In the genomic region with DNA sequence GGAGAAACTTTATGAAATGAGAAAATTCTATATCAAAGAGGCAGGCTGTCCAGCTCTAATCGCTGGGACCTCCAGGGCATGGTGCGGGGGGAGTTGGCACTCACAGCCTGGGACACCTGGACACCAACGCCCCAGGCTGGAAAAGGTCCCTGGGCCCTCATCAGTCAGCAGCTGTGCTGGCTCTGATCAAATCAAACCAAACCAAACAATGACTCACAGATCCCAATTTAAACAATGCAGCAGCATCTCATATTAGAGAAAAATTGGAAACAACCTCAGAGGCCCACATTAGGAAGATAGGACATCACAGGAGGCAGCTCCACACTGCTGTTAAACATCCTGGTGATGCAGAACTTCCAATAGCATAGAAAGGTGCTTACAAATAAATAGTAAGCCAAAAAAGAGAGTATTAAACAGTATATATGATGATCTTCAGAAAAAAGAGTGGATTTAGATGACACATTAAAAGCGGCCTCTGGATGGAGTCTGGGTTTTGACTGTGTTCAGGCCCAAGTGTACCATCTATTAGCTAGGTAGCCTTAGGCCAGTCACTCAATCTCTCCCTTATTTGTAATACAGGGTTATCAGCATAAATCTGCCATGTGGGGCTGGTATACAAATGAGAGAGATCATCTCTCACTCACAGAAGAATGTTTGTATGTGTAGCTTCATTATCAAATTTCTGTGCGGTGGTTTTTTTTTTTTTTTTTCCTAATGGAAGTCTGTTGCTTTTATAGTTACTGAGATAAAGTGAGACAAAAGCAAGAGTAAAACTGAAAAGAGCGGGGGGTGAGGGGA, we compare ENCODE assay signal across 13 cellular contexts. TPM values are rescaled to one million over a fixed set of nuclear protein-coding genes. Genes with fewer than 3 reads are reported as not detected.
A peak's percentile ranks its signal among the peaks of the same experiment; 100 is the strongest.
DNase-seq lines count a peak whose midpoint lies in the region; ATAC-seq, FAIRE-seq and TF ChIP-seq lines count a peak whose summit lies in the region.
"Had no signal": no experiment of that assay in that cellular context is flagged by ENCODE, and none has a peak within 500 bp of the region (broad histone marks: within the 10 kb centered on the region; RNA-seq: fewer than 3 reads in every experiment).

No MANE protein-coding gene starts in this region.

- DNase-seq in A549 (ENCODE audit: low read depth in 1 of 2, low spot score in 1 of 2) (no peak), H4 (ENCODE audit: low spot score) (peak; percentile 41), astrocyte (ENCODE audit: low read depth) (peak; percentile 41), keratinocyte (ENCODE audit: low read depth, low spot score) (no peak), NCI-H2227 treated with DMSO at 0.1 percent for 48 hours (lab: John Stamatoyannopoulos, UW) (no peak)
- DNase-seq in stimulated activated CD4-positive, alpha-beta T cell treated with anti-CD3 and anti-CD28 coated beads, Interleukin-15, amount 100 ng/mL, for 24 hours, result no peak
- DNase-seq in effector CD8-positive, alpha-beta T cell (lab: John Stamatoyannopoulos, UW), result no peak
- DNase-seq in naive thymus-derived CD4-positive, alpha-beta T cell, result no peak
- DNase-seq: activated B cell treated with CpG ODN at 0.5 μM for 24 hours, NCI-H1105, SIG-M5 had no signal

- WGBS in A549 (ENCODE audit: missing lambda C conversion rate), result 60% methylated on average over 5 of the region's 6 CpGs

- H3K4me3 Mint-ChIP-seq in astrocyte (ENCODE audit: unreplicated experiment), result no peak overlapping the region
- H3K4me3 Mint-ChIP-seq in naive thymus-derived CD4-positive, alpha-beta T cell, result no peak overlapping the region
- H3K4me3 Mint-ChIP-seq: activated B cell treated with CpG ODN at 0.5 μM for 24 hours; central memory CD8-positive, alpha-beta T cell had no signal

- TF ChIP-seq EP300 in A549 (IDR thresholded peaks at IDR 0.05), result no peak

- H4K20me1 ChIP-seq in astrocyte (ENCODE audit: insufficient read depth, low read length) (no peaks in the 10 kb centered on the region), keratinocyte (ENCODE audit: control insufficient read depth, extremely low read depth, insufficient read depth, low read length) (peaks cover 17% of the 10 kb centered on the region)

- no peak for TF ChIP-seq RAD21 in A549 (conservative IDR thresholded peaks at IDR 0.05 in 1 of 2, IDR thresholded peaks at IDR 0.05 in 1 of 2)

- peaks cover 3% of the 10 kb centered on the region for H3K27me3 ChIP-seq in astrocyte (ENCODE audit: insufficient read depth, low read length)
- no peaks in the 10 kb centered on the region for H3K27me3 ChIP-seq in keratinocyte (ENCODE audit: control insufficient read depth, extremely low read depth, insufficient read depth, low read length)
- H3K27me3 ChIP-seq in naive thymus-derived CD4-positive, alpha-beta T cell (ENCODE audit: control insufficient read depth in 2 of 2, insufficient read depth in 2 of 2, low read length in 2 of 2), result no peaks in the 10 kb centered on the region

- peaks cover 39% of the 10 kb centered on the region for H3K4me1 Mint-ChIP-seq in astrocyte (ENCODE audit: low read depth, unreplicated experiment)
- peaks cover 0 to 41% (median 0%) of the 10 kb centered on the region in 7 donors for H3K4me1 Mint-ChIP-seq in naive thymus-derived CD4-positive, alpha-beta T cell
- H3K4me1 Mint-ChIP-seq: central memory CD8-positive, alpha-beta T cell had no signal

- H3K27ac ChIP-seq in A549 (peak overlapping the region; percentile 82 to 84), astrocyte (ENCODE audit: low read depth, low read length) (no peak overlapping the region), keratinocyte (ENCODE audit: control insufficient read depth, insufficient read depth, low read length) (peak overlapping the region; percentile 69)
- no peak overlapping the region for H3K27ac ChIP-seq in naive thymus-derived CD4-positive, alpha-beta T cell (ENCODE audit: low read depth, low read length)

- intact Hi-C loops in naive thymus-derived CD4-positive, alpha-beta T cell (cut with micrococcal nuclease), result no loop called here

- POLR2A ChIA-PET in A549 (lab: Yijun Ruan, JAX), result no interaction called here
- POLR2A ChIA-PET in naive thymus-derived CD4-positive, alpha-beta T cell (lab: Charles Lee), result interaction anchor here (0.7 kb wide), 1 partner anchor 64 kb away, joined by 4 read pairs; no protein-coding TSS in a partner anchor

- peaks cover 43% of the 10 kb centered on the region for H3K4me1 ChIP-seq in A549
- H3K4me1 ChIP-seq in astrocyte (ENCODE audit: insufficient read depth, low read length), result no peaks in the 10 kb centered on the region
- peaks cover 60% of the 10 kb centered on the region for H3K4me1 ChIP-seq in keratinocyte (ENCODE audit: control insufficient read depth, extremely low read depth, insufficient read depth, low read length)
- H3K4me1 ChIP-seq in naive thymus-derived CD4-positive, alpha-beta T cell (ENCODE audit: control insufficient read depth in 2 of 2, insufficient read depth in 2 of 2, low read length in 2 of 2), result no peaks in the 10 kb centered on the region

- CTCF ChIA-PET in A549 (lab: Yijun Ruan, JAX), result interaction anchor here (0.6 to 2.7 kb wide), 5 partner anchors 10 to 284 kb away, joined by 3 to 8 read pairs (median 5); no protein-coding TSS in a partner anchor
- CTCF ChIA-PET in naive thymus-derived CD4-positive, alpha-beta T cell (lab: Charles Lee), result no interaction called here

- H3K9ac ChIP-seq in astrocyte (ENCODE audit: low read length), result no peak overlapping the region
- peak overlapping the region; percentile 49 for H3K9ac ChIP-seq in keratinocyte (ENCODE audit: control insufficient read depth, extremely low read depth, insufficient read depth, low read length)

- H3K9me1 ChIP-seq in keratinocyte (ENCODE audit: control insufficient read depth, extremely low read depth, insufficient read depth, low read length), result peaks cover 6% of the 10 kb centered on the region

- no peaks in the 10 kb centered on the region for H3K36me3 Mint-ChIP-seq in astrocyte (ENCODE audit: low read depth, unreplicated experiment)
- H3K36me3 Mint-ChIP-seq in naive thymus-derived CD4-positive, alpha-beta T cell, result peaks cover 0 to 9% (median 0%) of the 10 kb centered on the region in 5 donors

- peak; percentile 36 to 42; a peak in 2 of 6 replicates for ATAC-seq in A549
- ATAC-seq in naive thymus-derived CD4-positive, alpha-beta T cell, result no peak

- H3K36me3 ChIP-seq in astrocyte (ENCODE audit: insufficient read depth, low read length) (no peaks in the 10 kb centered on the region), keratinocyte (ENCODE audit: control insufficient read depth in 2 of 2, extremely low read depth in 1 of 2, insufficient read depth in 2 of 2, low read length in 2 of 2) (peaks cover 10 to 21% of the 10 kb centered on the region in 2 experiments)
- H3K36me3 ChIP-seq in naive thymus-derived CD4-positive, alpha-beta T cell (ENCODE audit: control insufficient read depth in 2 of 3, insufficient read depth in 3 of 3, low read length in 3 of 3), result no peaks in the 10 kb centered on the region

- dilution Hi-C loops in keratinocyte (cut with MboI; ENCODE audit: extremely low pct_ligation_motif_present, low sequenced_read_pairs), result no loop called here

- TF ChIP-seq CTCF in A549 (IDR thresholded peaks at IDR 0.05), result no peak
- no peak for TF ChIP-seq CTCF in astrocyte (IDR thresholded peaks at IDR 0.05; ENCODE audit: insufficient read depth, low read depth, low read length)
- TF ChIP-seq CTCF in keratinocyte (optimal IDR thresholded peaks at IDR 0.05 in 1 of 3, IDR thresholded peaks at IDR 0.05 in 1 of 3, conservative IDR thresholded peaks at IDR 0.05 in 1 of 3; ENCODE audit: extremely low read depth in 1 of 3, insufficient read depth in 2 of 3, low read length in 3 of 3), result no peak

- H3K9me3 ChIP-seq in A549 (no peaks in the 10 kb centered on the region), astrocyte (ENCODE audit: insufficient read depth, low read depth, low read length) (no peaks in the 10 kb centered on the region), keratinocyte (ENCODE audit: control insufficient read depth, low read depth, low read length) (no peaks in the 10 kb centered on the region)
- H3K9me3 ChIP-seq in naive thymus-derived CD4-positive, alpha-beta T cell (ENCODE audit: control insufficient read depth in 2 of 3, low read length in 3 of 3), result no peaks in the 10 kb centered on the region

- H3K79me2 ChIP-seq in astrocyte (ENCODE audit: insufficient read depth, low read length) (no peaks in the 10 kb centered on the region), keratinocyte (ENCODE audit: control insufficient read depth, insufficient read depth, low read length) (peaks cover 48% of the 10 kb centered on the region)

- peak overlapping the region; percentile 83 for H3K4me2 ChIP-seq in A549
- no peak overlapping the region for H3K4me2 ChIP-seq in astrocyte (ENCODE audit: low read length)
- H3K4me2 ChIP-seq in keratinocyte (ENCODE audit: control insufficient read depth, extremely low read depth, insufficient read depth, low read depth, low read length), result no peak overlapping the region

- H3K4me3 ChIP-seq in A549 (no peak overlapping the region), astrocyte (ENCODE audit: insufficient read depth, low read depth, low read length) (no peak overlapping the region), keratinocyte (ENCODE audit: control insufficient read depth in 2 of 3, extremely low read depth in 1 of 3, insufficient read depth in 2 of 3, low read depth in 1 of 3, low read length in 3 of 3) (no peak overlapping the region)
- H3K4me3 ChIP-seq in naive thymus-derived CD4-positive, alpha-beta T cell (ENCODE audit: low read length), result no peak overlapping the region

- H3K27ac Mint-ChIP-seq in astrocyte (ENCODE audit: unreplicated experiment), result no peak overlapping the region
- H3K27ac Mint-ChIP-seq in naive thymus-derived CD4-positive, alpha-beta T cell, result no peak overlapping the region
- H3K27ac Mint-ChIP-seq: activated B cell treated with CpG ODN at 0.5 μM for 24 hours; activated T-helper 2 cell treated with anti-CD3 and anti-CD28 coated beads, Interferon-gamma antibody, Interleukin-2, Interleukin-4, amounts not matched to agents 10 μg/mL and 5 μg/mL and 100 μg/mL, durations not matched to agents 14 hours and 24 hours and 36 hours had no signal

- H3K9me3 Mint-ChIP-seq in astrocyte (ENCODE audit: unreplicated experiment), result peaks cover 2% of the 10 kb centered on the region
- no peaks in the 10 kb centered on the region for H3K9me3 Mint-ChIP-seq in naive thymus-derived CD4-positive, alpha-beta T cell
- H3K9me3 Mint-ChIP-seq: activated B cell treated with CpG ODN at 0.5 μM for 24 hours; activated T-helper 2 cell treated with anti-CD3 and anti-CD28 coated beads, Interferon-gamma antibody, Interleukin-2, Interleukin-4, amounts not matched to agents 10 μg/mL and 5 μg/mL and 100 μg/mL, durations not matched to agents 14 hours and 24 hours and 36 hours; central memory CD8-positive, alpha-beta T cell had no signal

- no peak for FAIRE-seq in A549 (lab: Jason Lieb, UNC)
- FAIRE-seq in astrocyte (lab: Jason Lieb, UNC), result no peak
- FAIRE-seq in keratinocyte (lab: Jason Lieb, UNC), result peak; percentile 69

- H3K27me3 Mint-ChIP-seq in astrocyte (ENCODE audit: low read depth, unreplicated experiment), result peaks cover 8% of the 10 kb centered on the region
- H3K27me3 Mint-ChIP-seq in naive thymus-derived CD4-positive, alpha-beta T cell, result peaks cover 0 to 2% (median 0%) of the 10 kb centered on the region in 5 donors
- H3K27me3 Mint-ChIP-seq: activated B cell treated with CpG ODN at 0.5 μM for 24 hours; central memory CD8-positive, alpha-beta T cell had no signal

- H2AFZ ChIP-seq in astrocyte (ENCODE audit: low read depth, low read length) (no peak overlapping the region), keratinocyte (ENCODE audit: control insufficient read depth, low read length) (no peak overlapping the region)

- TF ChIP-seq POLR2A in A549 (IDR thresholded peaks at IDR 0.05; ENCODE audit: low read length), result no peak

RNA-seq across cellular contexts. Expression of gene SLC2A9, which starts 12.9 kb away (rescaled TPM):
- polyA plus RNA-seq in A549 (2011; rRNA removed) (0.61 and 0.70 TPM in 2 replicates), A549 (2017; fragmentation: RNase III; extraction: RNeasy Plus Mini Kit Qiagen cat#74134 plus additional on column Dnase treatment) (0.62 to 1.0 TPM (median 0.76 TPM) in 3 replicates), keratinocyte (37.3 to 44.3 TPM (median 43.5 TPM) in 3 replicates)
- polyA plus RNA-seq in A549 (2012; cell fraction: cytosol; rRNA removed), result 0.20 and 0.29 TPM in 2 replicates
- 0.46 and 0.64 TPM in 2 replicates for polyA plus RNA-seq in A549 (2012; cell fraction: nucleus; rRNA removed)
- 0.54 and 1.7 TPM in 2 replicates for polyA minus RNA-seq in A549 (2011; rRNA and poly(A)+ RNA removed)
- total RNA-seq in H4 (2014; rRNA removed; shearing (Covaris generic)), result 0.35 TPM in 1 of 2 replicates, not detected in the other
- total RNA-seq in astrocyte, result 0.54 and 0.62 TPM in 2 replicates
- 8.9 TPM for polyA plus RNA-seq in keratinocyte (2011; ENCODE audit: low read depth)
- 34.4 and 43.5 TPM in 2 replicates for polyA plus RNA-seq in keratinocyte (2011; cell fraction: cytosol; rRNA removed)
- polyA plus RNA-seq in keratinocyte (2011; cell fraction: nucleus; rRNA removed), result 71.8 and 91.0 TPM in 2 replicates
- 11.5 and 33.7 TPM in 2 replicates for polyA plus RNA-seq in keratinocyte (2012; ENCODE audit: low replicate concordance)
- 77.0 to 79.0 TPM (median 77.2 TPM) in 3 replicates for polyA minus RNA-seq in keratinocyte
- 61.0 TPM for polyA minus RNA-seq in keratinocyte (2011; cell fraction: cytosol; rRNA and poly(A)+ RNA removed)
- polyA minus RNA-seq in keratinocyte (2011; cell fraction: nucleus; rRNA and poly(A)+ RNA removed), result 92.6 and 125 TPM in 2 replicates
- 1 to 10 TPM; 1.5 to 9.6 (median 3.8) TPM for total RNA-seq in naive thymus-derived CD4-positive, alpha-beta T cell
- polyA plus RNA-seq in naive thymus-derived CD4-positive, alpha-beta T cell, result 1 to 10 TPM in 1 of 2 donors, under 1 TPM in 1; 0.36 to 1.5 TPM

Comparison
In these comparisons a context has a peak if more than half of its experiments do, and no peak if none do; other contexts are left out.
1. DNase-seq: peak in H4 (single experiment) and astrocyte (single experiment); none in A549 (0 of 2), keratinocyte (single experiment), stimulated activated CD4-positive, alpha-beta T cell treated with anti-CD3 and anti-CD28 coated beads, Interleukin-15, amount 100 ng/mL, for 24 hours (single experiment), effector CD8-positive, alpha-beta T cell (single experiment), naive thymus-derived CD4-positive, alpha-beta T cell (0 of 9) and NCI-H2227 treated with DMSO at 0.1 percent for 48 hours (single experiment).
2. H3K27ac ChIP-seq: peak in A549 (2 of 2) and keratinocyte (single experiment); none in astrocyte (single experiment) and naive thymus-derived CD4-positive, alpha-beta T cell (single experiment).